ENCODE assay signal across 21 cellular contexts in the genomic region with DNA sequence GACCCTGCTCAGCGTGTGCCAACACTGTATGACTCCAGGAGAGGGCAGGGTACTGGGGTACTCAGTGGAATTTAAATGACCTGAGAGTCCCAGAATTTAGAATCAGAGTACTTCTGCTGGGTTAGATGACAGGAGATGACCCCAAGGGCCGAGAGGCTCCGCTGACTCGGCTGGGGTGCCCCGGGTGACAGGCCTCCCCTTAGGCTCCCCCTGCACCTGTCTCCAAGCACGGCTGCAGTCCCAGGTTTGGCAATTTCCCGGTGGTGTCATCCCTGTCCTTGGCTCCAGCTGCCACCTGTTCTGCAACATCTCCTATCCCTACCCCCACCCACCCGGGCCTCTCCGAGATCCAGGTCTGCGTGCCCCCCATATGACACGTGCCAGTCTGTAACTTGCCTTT. TPM values are rescaled to one million over a fixed set of nuclear protein-coding genes. Genes with fewer than 3 reads are reported as not detected.
DNase-seq lines count a peak whose midpoint lies in the region.
"Had no signal": no experiment of that assay in that cellular context is flagged by ENCODE, and none has a peak within 500 bp of the region (broad histone marks: within the 10 kb centered on the region; RNA-seq: fewer than 3 reads in every experiment).

No MANE protein-coding gene starts in this region.

- peak overlapping the region; percentile 15 for H3K4me3 Mint-ChIP-seq in activated CD4-positive, alpha-beta memory T cell treated with anti-CD3 and anti-CD28 coated beads, Interleukin-2, amount 10 ng/mL, durations not matched to agents 7 days and 5 days
- no peak overlapping the region for H3K4me3 Mint-ChIP-seq in activated CD4-positive, alpha-beta memory T cell treated with anti-CD3 and anti-CD28 coated beads for 36 hours
- H3K4me3 Mint-ChIP-seq in activated CD4-positive, alpha-beta T cell treated with anti-CD3 and anti-CD28 coated beads, Interleukin-2, amount 10 ng/mL, durations not matched to agents 24 days and 14 days: no peak overlapping the region

- H3K27ac ChIP-seq in iPS-20b (ENCODE audit: low read length) (no peak overlapping the region), skeletal muscle tissue (ENCODE audit: low read depth, low read length) (peak overlapping the region; percentile 90)

- H3K27ac Mint-ChIP-seq in activated CD4-positive, alpha-beta memory T cell treated with anti-CD3 and anti-CD28 coated beads, Interleukin-2, amount 10 ng/mL, durations not matched to agents 7 days and 5 days: no peak overlapping the region
- H3K27ac Mint-ChIP-seq in activated CD4-positive, alpha-beta memory T cell treated with anti-CD3 and anti-CD28 coated beads for 36 hours: no peak overlapping the region
- no peak overlapping the region for H3K27ac Mint-ChIP-seq in activated CD4-positive, alpha-beta T cell treated with anti-CD3 and anti-CD28 coated beads, Interleukin-2, amount 10 ng/mL, durations not matched to agents 24 days and 14 days
- H3K27ac Mint-ChIP-seq: activated naive CD4-positive, alpha-beta T cell treated with anti-CD3 and anti-CD28 coated beads, Interleukin-2, amount 50 U/mL, for 72 hours had no signal

- H3K4me1 ChIP-seq in iPS-20b (ENCODE audit: insufficient read depth, low read length) (peaks cover 12% of the 10 kb centered on the region), skeletal muscle tissue (ENCODE audit: control insufficient read depth in 3 of 3, insufficient read depth in 3 of 3, low read length in 3 of 3) (peaks cover 49 to 84% (median 50%) of the 10 kb centered on the region in 3 donors)

- no peaks in the 10 kb centered on the region for H3K36me3 ChIP-seq in iPS-20b (ENCODE audit: insufficient read depth, low read depth, low read length)
- H3K36me3 ChIP-seq in skeletal muscle tissue (ENCODE audit: control insufficient read depth in 3 of 3, insufficient read depth in 3 of 3, low read length in 3 of 3): peaks cover 2 to 18% (median 7%) of the 10 kb centered on the region in 3 donors

- peaks cover 4% of the 10 kb centered on the region for H3K36me3 Mint-ChIP-seq in activated CD4-positive, alpha-beta memory T cell treated with anti-CD3 and anti-CD28 coated beads, Interleukin-2, amount 10 ng/mL, durations not matched to agents 7 days and 5 days (ENCODE audit: low read depth)
- no peaks in the 10 kb centered on the region for H3K36me3 Mint-ChIP-seq in activated CD4-positive, alpha-beta memory T cell treated with anti-CD3 and anti-CD28 coated beads for 36 hours
- H3K36me3 Mint-ChIP-seq in activated CD4-positive, alpha-beta T cell treated with anti-CD3 and anti-CD28 coated beads, Interleukin-2, amount 10 ng/mL, durations not matched to agents 24 days and 14 days (ENCODE audit: low read depth): peaks cover 4% of the 10 kb centered on the region

- CTCF ChIA-PET in activated CD4-positive, alpha-beta memory T cell treated with anti-CD3 and anti-CD28 coated beads, Interleukin-2, amount 10 ng/mL, durations not matched to agents 7 days and 5 days (lab: Charles Lee): no interaction called here
- CTCF ChIA-PET in activated CD4-positive, alpha-beta memory T cell treated with anti-CD3 and anti-CD28 coated beads for 36 hours (lab: Charles Lee): no interaction called here

- DNase-seq in activated CD4-positive, alpha-beta memory T cell treated with anti-CD3 and anti-CD28 coated beads, Interleukin-2, amount 10 ng/mL, durations not matched to agents 7 days and 5 days: no peak
- no peak for DNase-seq in activated CD4-positive, alpha-beta memory T cell treated with anti-CD3 and anti-CD28 coated beads for 36 hours
- peak; percentile 70 for DNase-seq in NCI-H524 treated with DMSO at 0.1 percent for 48 hours (lab: John Stamatoyannopoulos, UW)
- no peak for DNase-seq in GM19238 (ENCODE audit: insufficient read length, low spot score)
- DNase-seq in activated CD4-positive, alpha-beta T cell treated with anti-CD3 and anti-CD28 coated beads, Interleukin-2, amount 10 ng/mL, durations not matched to agents 24 days and 14 days: no peak
- no peak for DNase-seq in activated CD4-positive, alpha-beta T cell treated with anti-CD3 and anti-CD28 coated beads for 4 hours
- DNase-seq: activated CD4-positive, alpha-beta T cell treated with anti-CD3 and anti-CD28 coated beads, Interleukin-2, amount 50 U/mL, for 4 hours; activated T-cell treated with anti-CD3 and anti-CD28 coated beads, Interleukin-2, amount 50 U/mL, for 48 hours; heart left ventricle; KG1; MV-4-11; NCI-H2029; NCI-H526; Right ventricle myocardium superior; stimulated activated CD4-positive, alpha-beta T cell treated with anti-CD3 and anti-CD28 coated beads, Interleukin-2, amount 100 ng/mL, for 48 hours had no signal

- intact Hi-C loops in activated CD4-positive, alpha-beta memory T cell treated with anti-CD3 and anti-CD28 coated beads for 36 hours (cut with micrococcal nuclease): loop anchor here (5.0 kb wide), 1 partner anchor 294 kb away; a partner anchor contains a TSS
- intact Hi-C loops in activated CD4-positive, alpha-beta T cell treated with anti-CD3 and anti-CD28 coated beads, Interleukin-2, amount 10 ng/mL, durations not matched to agents 24 days and 14 days (cut with micrococcal nuclease): no loop called here

- H3K4me3 ChIP-seq in iPS-20b (ENCODE audit: low read length) (peak overlapping the region; percentile 77), skeletal muscle tissue (ENCODE audit: low read length in 3 of 3) (peak overlapping the region; percentile 35 to 78 (median 61))
- H3K4me3 ChIP-seq: BLaER1, GM12878, heart left ventricle, lung had no signal

- H3K9ac ChIP-seq in iPS-20b (ENCODE audit: low read depth, low read length): peak overlapping the region; percentile 53; the same call in 1 of the 2 replicates
- peak overlapping the region; percentile 73 to 90 (median 74) for H3K9ac ChIP-seq in skeletal muscle tissue (ENCODE audit: low read depth in 1 of 3, low read length in 3 of 3)

- POLR2A ChIA-PET in activated CD4-positive, alpha-beta memory T cell treated with anti-CD3 and anti-CD28 coated beads, Interleukin-2, amount 10 ng/mL, durations not matched to agents 7 days and 5 days (lab: Charles Lee): no interaction called here
- POLR2A ChIA-PET in activated CD4-positive, alpha-beta memory T cell treated with anti-CD3 and anti-CD28 coated beads for 36 hours (lab: Charles Lee): no interaction called here

- H3K27me3 ChIP-seq in iPS-20b (ENCODE audit: insufficient read depth, low read length): no peaks in the 10 kb centered on the region
- no peaks in the 10 kb centered on the region for H3K27me3 ChIP-seq in skeletal muscle tissue (ENCODE audit: control insufficient read depth in 3 of 3, insufficient read depth in 3 of 3, low read length in 3 of 3)
- H3K27me3 ChIP-seq: BLaER1, heart left ventricle had no signal

- H3K9me3 ChIP-seq in iPS-20b (ENCODE audit: insufficient read depth, low read depth, low read length): no peaks in the 10 kb centered on the region
- no peaks in the 10 kb centered on the region for H3K9me3 ChIP-seq in skeletal muscle tissue (ENCODE audit: control insufficient read depth in 3 of 3, low read length in 3 of 3)
- H3K9me3 ChIP-seq: BLaER1, heart left ventricle had no signal

- peaks cover 25% of the 10 kb centered on the region for H3K4me1 Mint-ChIP-seq in activated CD4-positive, alpha-beta memory T cell treated with anti-CD3 and anti-CD28 coated beads, Interleukin-2, amount 10 ng/mL, durations not matched to agents 7 days and 5 days
- H3K4me1 Mint-ChIP-seq in activated CD4-positive, alpha-beta memory T cell treated with anti-CD3 and anti-CD28 coated beads for 36 hours (ENCODE audit: low read depth): peaks cover 14% of the 10 kb centered on the region
- peaks cover 15% of the 10 kb centered on the region for H3K4me1 Mint-ChIP-seq in activated CD4-positive, alpha-beta T cell treated with anti-CD3 and anti-CD28 coated beads, Interleukin-2, amount 10 ng/mL, durations not matched to agents 24 days and 14 days

- H3K27me3 Mint-ChIP-seq in activated CD4-positive, alpha-beta memory T cell treated with anti-CD3 and anti-CD28 coated beads, Interleukin-2, amount 10 ng/mL, durations not matched to agents 7 days and 5 days: peaks cover 15% of the 10 kb centered on the region
- H3K27me3 Mint-ChIP-seq in activated CD4-positive, alpha-beta memory T cell treated with anti-CD3 and anti-CD28 coated beads for 36 hours: no peaks in the 10 kb centered on the region
- peaks cover 13% of the 10 kb centered on the region for H3K27me3 Mint-ChIP-seq in activated CD4-positive, alpha-beta T cell treated with anti-CD3 and anti-CD28 coated beads, Interleukin-2, amount 10 ng/mL, durations not matched to agents 24 days and 14 days

- H3K9me3 Mint-ChIP-seq in activated CD4-positive, alpha-beta memory T cell treated with anti-CD3 and anti-CD28 coated beads, Interleukin-2, amount 10 ng/mL, durations not matched to agents 7 days and 5 days: no peaks in the 10 kb centered on the region
- H3K9me3 Mint-ChIP-seq in activated CD4-positive, alpha-beta memory T cell treated with anti-CD3 and anti-CD28 coated beads for 36 hours: no peaks in the 10 kb centered on the region
- no peaks in the 10 kb centered on the region for H3K9me3 Mint-ChIP-seq in activated CD4-positive, alpha-beta T cell treated with anti-CD3 and anti-CD28 coated beads, Interleukin-2, amount 10 ng/mL, durations not matched to agents 24 days and 14 days
- H3K9me3 Mint-ChIP-seq: activated naive CD4-positive, alpha-beta T cell treated with anti-CD3 and anti-CD28 coated beads, Interleukin-2, amount 50 U/mL, for 72 hours had no signal

RNA-seq across cellular contexts. Expression of a gene that starts 1.3 kb away (rescaled TPM):
- total RNA-seq in activated CD4-positive, alpha-beta memory T cell treated with anti-CD3 and anti-CD28 coated beads, Interleukin-2, amount 10 ng/mL, durations not matched to agents 7 days and 5 days: under 1 TPM; 0.30 to 0.35 TPM
- total RNA-seq in activated CD4-positive, alpha-beta memory T cell treated with anti-CD3 and anti-CD28 coated beads for 36 hours: under 1 TPM; 0.15 to 0.24 TPM
- 156 TPM for total RNA-seq in skeletal muscle tissue
- 0.07 TPM in 2 replicates for total RNA-seq in activated CD4-positive, alpha-beta T cell treated with anti-CD3 and anti-CD28 coated beads, Interleukin-2, amount 10 ng/mL, durations not matched to agents 24 days and 14 days
- total RNA-seq: heart left ventricle, Right ventricle myocardium superior had no signal

RNA-seq across cellular contexts. Expression of a gene that starts 2.2 kb away (rescaled TPM):
- total RNA-seq in activated CD4-positive, alpha-beta memory T cell treated with anti-CD3 and anti-CD28 coated beads, Interleukin-2, amount 10 ng/mL, durations not matched to agents 7 days and 5 days: 10 to 100 TPM; 25.9 to 26.0 TPM
- total RNA-seq in activated CD4-positive, alpha-beta memory T cell treated with anti-CD3 and anti-CD28 coated beads for 36 hours: 10 to 100 TPM; 13.5 to 14.9 TPM
- 3.7 TPM for total RNA-seq in skeletal muscle tissue
- 12.2 and 13.9 TPM in 2 replicates for total RNA-seq in activated CD4-positive, alpha-beta T cell treated with anti-CD3 and anti-CD28 coated beads, Interleukin-2, amount 10 ng/mL, durations not matched to agents 24 days and 14 days

RNA-seq across cellular contexts. Expression of a gene that starts 20.4 kb away (rescaled TPM):
- total RNA-seq in activated CD4-positive, alpha-beta memory T cell treated with anti-CD3 and anti-CD28 coated beads, Interleukin-2, amount 10 ng/mL, durations not matched to agents 7 days and 5 days: 1 to 10 TPM; 3.7 to 4.3 TPM
- 1 to 10 TPM; 1.4 to 1.5 TPM for total RNA-seq in activated CD4-positive, alpha-beta memory T cell treated with anti-CD3 and anti-CD28 coated beads for 36 hours
- total RNA-seq in skeletal muscle tissue: 27.1 TPM
- total RNA-seq in activated CD4-positive, alpha-beta T cell treated with anti-CD3 and anti-CD28 coated beads, Interleukin-2, amount 10 ng/mL, durations not matched to agents 24 days and 14 days: 0.68 and 1.2 TPM in 2 replicates

RNA-seq across cellular contexts. Expression of a gene that starts 37.6 kb away (rescaled TPM):
- total RNA-seq in activated CD4-positive, alpha-beta memory T cell treated with anti-CD3 and anti-CD28 coated beads, Interleukin-2, amount 10 ng/mL, durations not matched to agents 7 days and 5 days: 10 to 100 TPM; 16.8 to 16.9 TPM
- 10 to 100 TPM; 11.1 to 13.2 TPM for total RNA-seq in activated CD4-positive, alpha-beta memory T cell treated with anti-CD3 and anti-CD28 coated beads for 36 hours
- total RNA-seq in skeletal muscle tissue: 14.6 TPM
- 17.6 and 18.3 TPM in 2 replicates for total RNA-seq in activated CD4-positive, alpha-beta T cell treated with anti-CD3 and anti-CD28 coated beads, Interleukin-2, amount 10 ng/mL, durations not matched to agents 24 days and 14 days

RNA-seq across cellular contexts. Expression of a gene that starts 44.8 kb away (rescaled TPM):
- total RNA-seq in activated CD4-positive, alpha-beta memory T cell treated with anti-CD3 and anti-CD28 coated beads, Interleukin-2, amount 10 ng/mL, durations not matched to agents 7 days and 5 days: not detected
- under 1 TPM; 0.12 to 0.24 TPM for total RNA-seq in activated CD4-positive, alpha-beta memory T cell treated with anti-CD3 and anti-CD28 coated beads for 36 hours
- total RNA-seq in skeletal muscle tissue: not detected
- 0.19 and 0.21 TPM in 2 replicates for total RNA-seq in activated CD4-positive, alpha-beta T cell treated with anti-CD3 and anti-CD28 coated beads, Interleukin-2, amount 10 ng/mL, durations not matched to agents 24 days and 14 days

Comparison
In these comparisons a context has a peak if more than half of its experiments do, and no peak if none do; other contexts are left out.
1. RNA of a gene that starts 1.3 kb away (total RNA-seq): 156 TPM in skeletal muscle tissue (single experiment); 0.30 to 0.35 TPM in activated CD4-positive, alpha-beta memory T cell treated with anti-CD3 and anti-CD28 coated beads, Interleukin-2, amount 10 ng/mL, durations not matched to agents 7 days and 5 days, 0.15 to 0.24 TPM in activated CD4-positive, alpha-beta memory T cell treated with anti-CD3 and anti-CD28 coated beads for 36 hours and 0.07 TPM in activated CD4-positive, alpha-beta T cell treated with anti-CD3 and anti-CD28 coated beads, Interleukin-2, amount 10 ng/mL, durations not matched to agents 24 days and 14 days; every median in the first group is over 100 times any median in the second.